In genomic region chr9:133518193-133518592, GRCh38 we compare ENCODE assay signal across 19 cellular contexts. TPM values are rescaled to one million over a fixed set of nuclear protein-coding genes. Genes with fewer than 3 reads are reported as not detected.
A peak's percentile ranks its signal among the peaks of the same experiment; 100 is the strongest.
DNase-seq lines count a peak whose midpoint lies in the region; ATAC-seq lines count a peak whose summit lies in the region.
"Had no signal": no experiment of that assay in that cellular context is flagged by ENCODE, and none has a peak within 500 bp of the region (broad histone marks: within the 10 kb centered on the region; RNA-seq: fewer than 3 reads in every experiment).

No MANE protein-coding gene starts in this region.

- no peak overlapping the region for H3K4me3 ChIP-seq in neuronal stem cell (ENCODE audit: low read length in 2 of 2)
- H3K4me3 ChIP-seq: BLaER1 treated with 17β-estradiol and CSF1 and Interleukin-3, amounts not matched to agents 10 nM and 100 nM had no signal

- no peak overlapping the region for H3K18ac ChIP-seq in neuronal stem cell (ENCODE audit: low read length)

- H3K79me1 ChIP-seq in neuronal stem cell (ENCODE audit: low read depth, low read length), result no peaks in the 10 kb centered on the region

- no peak overlapping the region for H4K8ac ChIP-seq in neuronal stem cell (ENCODE audit: low read depth, low read length)

- WGBS in neuronal stem cell (ENCODE audit: extremely low coverage in 2 of 2, insufficient read length in 2 of 2, insufficient replicate concordance in 1 of 2), 2 donors, result no CpG with 5 or more reads among the region's 6 CpGs

- H3K27me3 ChIP-seq in neuronal stem cell (ENCODE audit: control insufficient read depth in 3 of 3, insufficient read depth in 3 of 3, low read depth in 1 of 3, low read length in 3 of 3), result peaks cover 0 to 14% (median 0%) of the 10 kb centered on the region in 3 experiments
- H3K27me3 ChIP-seq: BLaER1 treated with 17β-estradiol and CSF1 and Interleukin-3, amounts not matched to agents 10 nM and 100 nM had no signal

- H2BK15ac ChIP-seq in neuronal stem cell (ENCODE audit: low read length), result peak overlapping the region; percentile 85

- H3K9ac ChIP-seq in neuronal stem cell (ENCODE audit: low read depth, low read length, poor library complexity), result no peak overlapping the region
- H3K9ac ChIP-seq: BLaER1 treated with 17β-estradiol and CSF1 and Interleukin-3, amounts not matched to agents 10 nM and 100 nM; KMS-11 had no signal

- intact Hi-C loops in Right ventricle myocardium inferior (cut with DNase I) (no loop called here), Right ventricle myocardium superior (cut with DNase I) (no loop called here)

- peak overlapping the region; percentile 56 for H2AK5ac ChIP-seq in neuronal stem cell (ENCODE audit: low read depth, low read length)

- no peak overlapping the region for H2BK5ac ChIP-seq in neuronal stem cell (ENCODE audit: low read length)

- H3K36me3 ChIP-seq in neuronal stem cell (replicated peaks in 1 of 2; ENCODE audit: control insufficient read depth in 2 of 2, insufficient read depth in 2 of 2, low read length in 2 of 2), result no peaks in the 10 kb centered on the region
- H3K36me3 ChIP-seq: BLaER1 treated with 17β-estradiol and CSF1 and Interleukin-3, amounts not matched to agents 10 nM and 100 nM had no signal

- H3K4ac ChIP-seq in neuronal stem cell (ENCODE audit: low read length), result no peak overlapping the region

- H3K4me1 ChIP-seq in neuronal stem cell (ENCODE audit: control insufficient read depth in 2 of 2, insufficient read depth in 1 of 2, low read depth in 1 of 2, low read length in 2 of 2), result peaks cover 0 to 2% of the 10 kb centered on the region in 2 donors

- H2BK12ac ChIP-seq in neuronal stem cell (ENCODE audit: low read length), result no peak overlapping the region

- H2BK120ac ChIP-seq in neuronal stem cell (ENCODE audit: low read depth, low read length), result no peak overlapping the region

- no peaks in the 10 kb centered on the region for H3K9me3 ChIP-seq in neuronal stem cell (replicated peaks in 1 of 2; ENCODE audit: control insufficient read depth in 2 of 2, insufficient read depth in 1 of 2, low read depth in 1 of 2, low read length in 2 of 2)
- H3K9me3 ChIP-seq: BLaER1 treated with 17β-estradiol and CSF1 and Interleukin-3, amounts not matched to agents 10 nM and 100 nM had no signal

- peak; percentile 16 for DNase-seq in Right ventricle myocardium inferior (ENCODE audit: missing footprints)
- no peak for DNase-seq in Right ventricle myocardium superior
- DNase-seq in NCI-H1105 treated with DMSO at 0.1 percent for 48 hours (lab: John Stamatoyannopoulos, UW), result peak; percentile 64
- DNase-seq in NCI-H69 (lab: John Stamatoyannopoulos, UW), result peak; percentile 92
- DNase-seq in neuronal stem cell (ENCODE audit: low spot score), result no peak
- no peak for DNase-seq in activated CD4-positive, alpha-beta T cell treated with anti-CD3 and anti-CD28 coated beads for 1 hour
- no peak for DNase-seq in inferior parietal cortex (ENCODE audit: extremely low spot score)
- DNase-seq: CD8-positive, alpha-beta T cell; DMS79; MV-4-11; NCI-H1436 treated with DMSO at 0.1 percent for 48 hours; NCI-H524 treated with DMSO at 0.1 percent for 48 hours; SW 1271 had no signal

- no peak overlapping the region for H3K4me2 ChIP-seq in neuronal stem cell (ENCODE audit: insufficient read depth, low read length, poor library complexity, severe bottlenecking)
- H3K4me2 ChIP-seq: BLaER1 treated with 17β-estradiol and CSF1 and Interleukin-3, amounts not matched to agents 10 nM and 100 nM; KMS-11 had no signal

- H2AFZ ChIP-seq in neuronal stem cell (ENCODE audit: low read length), result no peak overlapping the region

- no peak overlapping the region for H3K27ac ChIP-seq in neuronal stem cell (replicated peaks; ENCODE audit: low read length)
- H3K27ac ChIP-seq: BLaER1 treated with 17β-estradiol and CSF1 and Interleukin-3, amounts not matched to agents 10 nM and 100 nM; KMS-11 had no signal

- no peak overlapping the region for H3K23ac ChIP-seq in neuronal stem cell (ENCODE audit: low read depth, low read length, poor library complexity)

- ATAC-seq in Right ventricle myocardium inferior, result no peak
- ATAC-seq in Right ventricle myocardium superior (ENCODE audit: poor library complexity), result no peak
- ATAC-seq in GM19324 (IDR thresholded peaks at IDR 0.05; ENCODE audit: low FRiP score, unreplicated experiment), result no peak
- ATAC-seq: CD8-positive, alpha-beta T cell; Panc1 had no signal

- no peak overlapping the region for H3K14ac ChIP-seq in neuronal stem cell (ENCODE audit: low read length)

- no peak overlapping the region for H4K91ac ChIP-seq in neuronal stem cell (ENCODE audit: low read depth, low read length, poor library complexity)

RNA-seq across cellular contexts. Expression of gene MYMK, which starts 6.6 kb away (rescaled TPM):
- total RNA-seq in Right ventricle myocardium inferior (not detected), Right ventricle myocardium superior (not detected)
- polyA plus RNA-seq in neuronal stem cell (2013, experiment 1 of 2), result not detected
- polyA plus RNA-seq in neuronal stem cell (2013, experiment 2 of 2), result not detected
- total RNA-seq: CD8-positive, alpha-beta T cell; H4; T-helper 2 cell treated with Interferon-gamma antibody and Interleukin-4, amounts not matched to agents 100 ng/mL and 5 ng/mL, for 36 hours had no signal

RNA-seq across cellular contexts. Expression of gene ADAMTSL2, which starts 16.3 kb away (rescaled TPM):
- total RNA-seq in Right ventricle myocardium inferior (9.5 TPM), Right ventricle myocardium superior (8.1 TPM)
- polyA plus RNA-seq in neuronal stem cell (2013, experiment 1 of 2), result 0.17 TPM
- polyA plus RNA-seq in neuronal stem cell (2013, experiment 2 of 2), result 0.15 TPM
- total RNA-seq: H4; T-helper 2 cell treated with Interferon-gamma antibody and Interleukin-4, amounts not matched to agents 100 ng/mL and 5 ng/mL, for 36 hours had no signal

RNA-seq across cellular contexts. Expression of gene SLC2A6, which starts 39.3 kb away (rescaled TPM):
- total RNA-seq in Right ventricle myocardium inferior (2.7 TPM), Right ventricle myocardium superior (2.9 TPM)
- polyA plus RNA-seq in neuronal stem cell (2013, experiment 1 of 2), result 3.7 TPM
- 3.8 TPM for polyA plus RNA-seq in neuronal stem cell (2013, experiment 2 of 2)

RNA-seq across cellular contexts. Expression of gene CACFD1, which starts 58.4 kb away (rescaled TPM):
- total RNA-seq in Right ventricle myocardium inferior (13.9 TPM), Right ventricle myocardium superior (12.9 TPM)
- 18.8 TPM for polyA plus RNA-seq in neuronal stem cell (2013, experiment 1 of 2)
- polyA plus RNA-seq in neuronal stem cell (2013, experiment 2 of 2), result 19.4 TPM

Comparison
In these comparisons a context has a peak if more than half of its experiments do, and no peak if none do; other contexts are left out.
1. DNase-seq: peak in Right ventricle myocardium inferior (single experiment), NCI-H1105 treated with DMSO at 0.1 percent for 48 hours (single experiment) and NCI-H69 (single experiment); none in Right ventricle myocardium superior (single experiment), neuronal stem cell (single experiment), activated CD4-positive, alpha-beta T cell treated with anti-CD3 and anti-CD28 coated beads for 1 hour (single experiment) and inferior parietal cortex (single experiment).